Comparison of ENCODE assay signal across 28 cellular contexts in genomic region chr10:130351466-130352290, GRCh38.
A peak's percentile ranks its signal among the peaks of the same experiment; 100 is the strongest.
DNase-seq lines count a peak whose midpoint lies in the region; ATAC-seq, FAIRE-seq and TF ChIP-seq lines count a peak whose summit lies in the region.
"Had no signal": no experiment of that assay in that cellular context is flagged by ENCODE, and none has a peak within 500 bp of the region (broad histone marks: within the 10 kb centered on the region; RNA-seq: fewer than 3 reads in every experiment).

No MANE protein-coding gene starts in this region.

- H4K8ac ChIP-seq in H1 (ENCODE audit: extremely low read depth, insufficient read depth, low read length), result no peak overlapping the region
- H4K8ac ChIP-seq in neuronal stem cell (ENCODE audit: low read depth, low read length), result no peak overlapping the region
- no peak overlapping the region for H4K8ac ChIP-seq in mesenchymal stem cell (ENCODE audit: low read length)

- no peak overlapping the region for H3K9ac ChIP-seq in H1 (replicated peaks in 1 of 4; ENCODE audit: extremely low read depth in 1 of 4, low read depth in 3 of 4, low read length in 3 of 4)
- no peak overlapping the region for H3K9ac ChIP-seq in kidney (ENCODE audit: low read length in 2 of 2)
- H3K9ac ChIP-seq in neuronal stem cell (ENCODE audit: low read depth, low read length, poor library complexity), result no peak overlapping the region
- no peak overlapping the region for H3K9ac ChIP-seq in mesenchymal stem cell (ENCODE audit: low read length)
- H3K9ac ChIP-seq: KMS-11 had no signal

- intact Hi-C loops in kidney (cut with DNase I), result no loop called here

- H2AFZ ChIP-seq in H1 (ENCODE audit: low read length) (peak overlapping the region; percentile 83; the same call in 1 of the 2 replicates), neuronal stem cell (ENCODE audit: low read length) (no peak overlapping the region), mesenchymal stem cell (ENCODE audit: low read depth, low read length) (no peak overlapping the region)

- H3K79me1 ChIP-seq in H1 (ENCODE audit: low read depth, low read length) (no peaks in the 10 kb centered on the region), neuronal stem cell (ENCODE audit: low read depth, low read length) (no peaks in the 10 kb centered on the region), mesenchymal stem cell (replicated peaks; ENCODE audit: low read length, poor library complexity, severe bottlenecking) (no peaks in the 10 kb centered on the region)

- DNase-seq in H1 (ENCODE audit: low read depth in 1 of 2, low spot score in 2 of 2) (no peak), kidney (peak; percentile 53), neuronal stem cell (ENCODE audit: low spot score) (no peak), type B pancreatic cell (ENCODE audit: extremely low spot score, unreplicated experiment) (peak; percentile 57), mesenchymal stem cell (no peak), NCI-H226 (no peak)
- DNase-seq: Caco-2; CD8-positive, alpha-beta T cell; DMS79; EL; GDM1; MM.1S; NCI-H1694; NCI-H2029 treated with DMSO at 0.1 percent for 48 hours; NCI-H2227 treated with DMSO at 0.1 percent for 48 hours; NCI-H510A; NCI-H69; SHP77 had no signal

- no peak for TF ChIP-seq RAD21 in H1 (IDR thresholded peaks at IDR 0.05 in 1 of 2, conservative IDR thresholded peaks at IDR 0.05 in 1 of 2; ENCODE audit: low read depth in 2 of 2, low read length in 2 of 2)

- H3K56ac ChIP-seq in H1 (replicated peaks; ENCODE audit: insufficient read length, low read depth, low read length), result no peak overlapping the region

- H2AK5ac ChIP-seq in H1 (ENCODE audit: low read depth, low read length) (no peak overlapping the region), neuronal stem cell (ENCODE audit: low read depth, low read length) (no peak overlapping the region), mesenchymal stem cell (ENCODE audit: low read length, severe bottlenecking) (no peak overlapping the region)

- no peaks in the 10 kb centered on the region for H3K9me3 ChIP-seq in H1 (ENCODE audit: insufficient read depth in 2 of 2, low read depth in 1 of 2, low read length in 1 of 2)
- peaks cover 0 to 5% of the 10 kb centered on the region in 2 donors for H3K9me3 ChIP-seq in kidney (ENCODE audit: control insufficient read depth in 1 of 2, low read length in 2 of 2)
- H3K9me3 ChIP-seq in neuronal stem cell (replicated peaks in 1 of 2; ENCODE audit: control insufficient read depth in 2 of 2, insufficient read depth in 1 of 2, low read depth in 1 of 2, low read length in 2 of 2), result no peaks in the 10 kb centered on the region
- H3K9me3 ChIP-seq in mesenchymal stem cell (ENCODE audit: control insufficient read depth, low read length), result peaks cover 13% of the 10 kb centered on the region
- H3K9me3 ChIP-seq: Caco-2 had no signal

- H2BK5ac ChIP-seq in H1 (ENCODE audit: low read depth, low read length) (no peak overlapping the region), neuronal stem cell (ENCODE audit: low read length) (peak overlapping the region; percentile 11), mesenchymal stem cell (ENCODE audit: low read depth, low read length, poor library complexity, severe bottlenecking) (no peak overlapping the region)

- no peak overlapping the region for H3K4me3 Mint-ChIP-seq in type B pancreatic cell
- H3K4me3 Mint-ChIP-seq: B cell; CD8-positive, alpha-beta T cell; IgD-negative memory B cell had no signal

- no peaks in the 10 kb centered on the region for H4K20me1 ChIP-seq in H1 (replicated peaks in 1 of 2; ENCODE audit: control insufficient read depth in 1 of 2, insufficient read depth in 2 of 2, low read length in 2 of 2)

- POLR2A ChIA-PET in H1 (lab: Charles Lee; ENCODE audit: partially characterized antibody), result no interaction called here

- H3K23ac ChIP-seq in H1 (ENCODE audit: insufficient read length) (no peak overlapping the region), neuronal stem cell (ENCODE audit: low read depth, low read length, poor library complexity) (peak overlapping the region; percentile 10), mesenchymal stem cell (ENCODE audit: low read length in 2 of 2) (no peak overlapping the region)

- H3K36me3 Mint-ChIP-seq in type B pancreatic cell, result no peaks in the 10 kb centered on the region
- H3K36me3 Mint-ChIP-seq: CD8-positive, alpha-beta T cell had no signal

- no peak for TF ChIP-seq EP300 in H1 (IDR thresholded peaks at IDR 0.05; ENCODE audit: borderline replicate concordance in 1 of 2, low read depth in 2 of 2, low read length in 2 of 2)

- H4K5ac ChIP-seq in H1 (ENCODE audit: insufficient read length, low read depth, low read length), result no peak overlapping the region

- H3K36me3 ChIP-seq in H1 (ENCODE audit: control insufficient read depth in 2 of 4, insufficient read depth in 4 of 4, low read length in 3 of 4), result no peaks in the 10 kb centered on the region
- H3K36me3 ChIP-seq in kidney (ENCODE audit: control insufficient read depth in 1 of 2, insufficient read depth in 2 of 2, low read length in 2 of 2), result no peaks in the 10 kb centered on the region
- no peaks in the 10 kb centered on the region for H3K36me3 ChIP-seq in neuronal stem cell (replicated peaks in 1 of 2; ENCODE audit: control insufficient read depth in 2 of 2, insufficient read depth in 2 of 2, low read length in 2 of 2)
- no peaks in the 10 kb centered on the region for H3K36me3 ChIP-seq in mesenchymal stem cell (ENCODE audit: control insufficient read depth in 1 of 2, insufficient read depth in 2 of 2, low read depth in 1 of 2, low read length in 2 of 2)

- H3K9me3 Mint-ChIP-seq in type B pancreatic cell, result no peaks in the 10 kb centered on the region

- no peaks in the 10 kb centered on the region for H3K23me2 ChIP-seq in H1 (ENCODE audit: low read depth, low read length)

- H2BK12ac ChIP-seq in H1 (ENCODE audit: low read depth, low read length) (no peak overlapping the region), neuronal stem cell (ENCODE audit: low read length) (no peak overlapping the region), mesenchymal stem cell (ENCODE audit: low read length in 2 of 2) (no peak overlapping the region)

- no peak overlapping the region for H4K91ac ChIP-seq in H1 (replicated peaks; ENCODE audit: insufficient read length, low read length)
- no peak overlapping the region for H4K91ac ChIP-seq in neuronal stem cell (ENCODE audit: low read depth, low read length, poor library complexity)
- no peak overlapping the region for H4K91ac ChIP-seq in mesenchymal stem cell (ENCODE audit: low read length)

- no peaks in the 10 kb centered on the region for H3K79me2 ChIP-seq in H1 (ENCODE audit: control insufficient read depth in 1 of 2, insufficient read depth in 2 of 2, low read length in 2 of 2)

- WGBS in H1 (ENCODE audit: extremely low coverage in 1 of 2, insufficient coverage in 1 of 2, insufficient read length in 1 of 2, insufficient replicate concordance in 2 of 2, low coverage in 1 of 2, low lambda C conversion rate in 2 of 2, missing lambda C conversion rate in 1 of 2), 2 experiments, result 92% methylated on average over 15 of the region's 17 CpGs; no CpG with 5 or more reads in 1 of the 2 experiments
- WGBS in neuronal stem cell (ENCODE audit: extremely low coverage in 2 of 2, insufficient read length in 2 of 2, insufficient replicate concordance in 1 of 2), 2 donors, result no CpG with 5 or more reads among the region's 17 CpGs
- 79% methylated on average over 17 of the region's 17 CpGs for WGBS in mesenchymal stem cell

- TF ChIP-seq CTCF in H1 (IDR thresholded peaks at IDR 0.05; ENCODE audit: control extremely low read depth in 1 of 3, insufficient read depth in 1 of 3, low read depth in 1 of 3, low read length in 3 of 3), result no peak
- no peak for TF ChIP-seq CTCF in kidney (IDR thresholded peaks at IDR 0.05; ENCODE audit: borderline replicate concordance, extremely low read depth, insufficient read depth)
- TF ChIP-seq CTCF in type B pancreatic cell (conservative IDR thresholded peaks at IDR 0.05), result no peak

- no peak for TF ChIP-seq POLR2A in H1 (IDR thresholded peaks at IDR 0.05; ENCODE audit: control extremely low read depth in 1 of 2, low read depth in 2 of 2, low read length in 2 of 2)

- 0 out of 7 replicates have a peak, but pooled peaks cover 0 to 4% (median 0%) of the 10 kb centered on the region in 4 experiments for H3K4me1 ChIP-seq in H1 (replicated peaks in 1 of 4; ENCODE audit: control insufficient read depth in 3 of 4, insufficient read depth in 4 of 4, low read length in 3 of 4)
- no peaks in the 10 kb centered on the region for H3K4me1 ChIP-seq in kidney (ENCODE audit: control insufficient read depth in 1 of 2, insufficient read depth in 1 of 2, low read depth in 1 of 2, low read length in 2 of 2)
- no peaks in the 10 kb centered on the region for H3K4me1 ChIP-seq in neuronal stem cell (ENCODE audit: control insufficient read depth in 2 of 2, insufficient read depth in 1 of 2, low read depth in 1 of 2, low read length in 2 of 2)
- no peaks in the 10 kb centered on the region for H3K4me1 ChIP-seq in mesenchymal stem cell (ENCODE audit: control insufficient read depth, insufficient read depth, low read depth, low read length)
- H3K4me1 ChIP-seq: Caco-2 had no signal

- CTCF ChIA-PET in H1 (lab: Charles Lee; ENCODE audit: partially characterized antibody), result interaction anchor here (0.8 to 2.4 kb wide), 7 partner anchors 9 to 162 kb away, joined by 3 to 9 read pairs (median 4); no protein-coding TSS in a partner anchor

- no peaks in the 10 kb centered on the region; a peak in 1 of 7 replicates for H3K27me3 ChIP-seq in H1 (replicated peaks in 1 of 4; ENCODE audit: control insufficient read depth in 3 of 4, extremely low read depth in 1 of 4, insufficient read depth in 3 of 4, low read length in 3 of 4)
- no peaks in the 10 kb centered on the region for H3K27me3 ChIP-seq in neuronal stem cell (ENCODE audit: control insufficient read depth in 3 of 3, insufficient read depth in 3 of 3, low read depth in 1 of 3, low read length in 3 of 3)
- H3K27me3 ChIP-seq in mesenchymal stem cell (ENCODE audit: control insufficient read depth in 1 of 2, insufficient read depth in 1 of 2, low read length in 2 of 2), result no peaks in the 10 kb centered on the region

- peaks cover 20% of the 10 kb centered on the region for H3K27me3 Mint-ChIP-seq in type B pancreatic cell
- H3K27me3 Mint-ChIP-seq: B cell, IgD-negative memory B cell had no signal

- H3K4ac ChIP-seq in H1 (replicated peaks; ENCODE audit: insufficient read length, low read depth, low read length) (no peak overlapping the region), neuronal stem cell (ENCODE audit: low read length) (no peak overlapping the region), mesenchymal stem cell (ENCODE audit: low read depth in 1 of 2, low read length in 2 of 2) (no peak overlapping the region)

- no peaks in the 10 kb centered on the region for H3K4me1 Mint-ChIP-seq in type B pancreatic cell (ENCODE audit: unreplicated experiment)
- H3K4me1 Mint-ChIP-seq: B cell, IgD-negative memory B cell had no signal

- H3K14ac ChIP-seq in H1 (ENCODE audit: insufficient read length) (peak overlapping the region; percentile 66), neuronal stem cell (ENCODE audit: low read length) (no peak overlapping the region), mesenchymal stem cell (ENCODE audit: low read length in 2 of 2) (no peak overlapping the region)

- H3K18ac ChIP-seq in H1 (ENCODE audit: extremely low read depth, low read length) (no peak overlapping the region), neuronal stem cell (ENCODE audit: low read length) (peak overlapping the region; percentile 45), mesenchymal stem cell (ENCODE audit: low read depth in 1 of 2, low read length in 2 of 2) (no peak overlapping the region)

- ATAC-seq in HG03521 (IDR thresholded peaks at IDR 0.05; ENCODE audit: unreplicated experiment), result no peak
- ATAC-seq: CD8-positive, alpha-beta T cell; GM12878; HCT116; Panc1 had no signal

- no peak overlapping the region for H3K27ac Mint-ChIP-seq in type B pancreatic cell
- H3K27ac Mint-ChIP-seq: B cell; CD8-positive, alpha-beta T cell; IgD-negative memory B cell had no signal

- H2BK20ac ChIP-seq in H1 (ENCODE audit: low read length), result no peak overlapping the region

- H2BK120ac ChIP-seq in H1 (replicated peaks; ENCODE audit: low read depth, low read length) (no peak overlapping the region), neuronal stem cell (ENCODE audit: low read depth, low read length) (no peak overlapping the region), mesenchymal stem cell (ENCODE audit: low read depth, low read length) (no peak overlapping the region)

- H3K4me3 ChIP-seq in H1 (ENCODE audit: extremely low read depth in 1 of 4, insufficient read depth in 2 of 4, low read depth in 3 of 4, low read length in 4 of 4) (no peak overlapping the region), kidney (ENCODE audit: low read length in 2 of 2) (no peak overlapping the region), neuronal stem cell (ENCODE audit: low read length in 2 of 2) (no peak overlapping the region), mesenchymal stem cell (ENCODE audit: insufficient read depth in 1 of 2, low read depth in 1 of 2, low read length in 2 of 2) (no peak overlapping the region)
- H3K4me3 ChIP-seq: GM12878 had no signal

- H2BK15ac ChIP-seq in H1 (ENCODE audit: low read length) (no peak overlapping the region), neuronal stem cell (ENCODE audit: low read length) (no peak overlapping the region), mesenchymal stem cell (ENCODE audit: low read depth, poor library complexity, severe bottlenecking) (no peak overlapping the region)

- H3K27ac ChIP-seq in H1 (ENCODE audit: low read depth, low read length) (no peak overlapping the region), kidney (ENCODE audit: low read depth in 2 of 2, low read length in 2 of 2) (no peak overlapping the region), neuronal stem cell (replicated peaks; ENCODE audit: low read length) (no peak overlapping the region), mesenchymal stem cell (ENCODE audit: low read length, poor library complexity, severe bottlenecking) (no peak overlapping the region)
- H3K27ac ChIP-seq: C4-2B, HL-60, KMS-11, RWPE1 had no signal

- no peak overlapping the region for H3K4me2 ChIP-seq in H1 (ENCODE audit: insufficient read depth in 1 of 2, low read depth in 2 of 2, low read length in 2 of 2)
- no peak overlapping the region for H3K4me2 ChIP-seq in neuronal stem cell (ENCODE audit: insufficient read depth, low read length, poor library complexity, severe bottlenecking)
- H3K4me2 ChIP-seq in mesenchymal stem cell (ENCODE audit: low read length, poor library complexity, severe bottlenecking), result no peak overlapping the region
- H3K4me2 ChIP-seq: KMS-11 had no signal

- FAIRE-seq in H1 (lab: Jason Lieb, UNC), result no peak
- FAIRE-seq in kidney (lab: Jason Lieb, UNC), result no peak
- FAIRE-seq: GM12878 had no signal

Comparison
In these comparisons a context has a peak if more than half of its experiments do, and no peak if none do; other contexts are left out.
1. DNase-seq: peak in kidney (single experiment) and type B pancreatic cell (single experiment); none in H1 (0 of 2), neuronal stem cell (single experiment), mesenchymal stem cell (single experiment) and NCI-H226 (single experiment).